8 cellular contexts compared by ENCODE assay signal in genomic region chr1:115098979-115099692, GRCh38. TPM values are rescaled to one million over a fixed set of nuclear protein-coding genes. Genes with fewer than 3 reads are reported as not detected.
DNase-seq lines count a peak whose midpoint lies in the region; ATAC-seq, FAIRE-seq and TF ChIP-seq lines count a peak whose summit lies in the region.

No MANE protein-coding gene starts in this region.

- H3K4me1 ChIP-seq in right atrium auricular region: peaks cover 0 to 17% of the 10 kb centered on the region in 2 donors

- no peak overlapping the region for H3K4me3 Mint-ChIP-seq in chondrocyte (ENCODE audit: unreplicated experiment)

- no peak for TF ChIP-seq CTCF in right atrium auricular region (IDR thresholded peaks at IDR 0.05)
- no peak for TF ChIP-seq CTCF in chondrocyte (IDR thresholded peaks at IDR 0.05)

- H3K27me3 Mint-ChIP-seq in chondrocyte (ENCODE audit: low read depth): peaks cover 10% of the 10 kb centered on the region

- no peak for FAIRE-seq in RCC 7860 (lab: Jason Lieb, UNC)

- H3K9me3 ChIP-seq in right atrium auricular region: no peaks in the 10 kb centered on the region

- DNase-seq in AG20443 (ENCODE audit: low spot score) (peak; percentile 75), RCC 7860 (ENCODE audit: low spot score) (peak; percentile 52), right atrium auricular region (ENCODE audit: low spot score) (no peak), chondrocyte (ENCODE audit: low spot score) (no peak)
- DNase-seq in activated gamma-delta T cell treated with anti-CD3 and anti-CD28 coated beads, Interleukin-2, amount 50 U/mL, for 16 hours (ENCODE audit: low read depth): peak; percentile 43
- peak; percentile 64 for DNase-seq in stimulated activated CD4-positive, alpha-beta T cell treated with anti-CD3 and anti-CD28 coated beads, Interleukin-1b, Interleukin-23, amount 100 ng/mL, for 48 hours

- no peaks in the 10 kb centered on the region for H3K36me3 ChIP-seq in right atrium auricular region

- peak overlapping the region; percentile 4 to 40 for H3K4me3 ChIP-seq in right atrium auricular region

- H3K36me3 Mint-ChIP-seq in chondrocyte (ENCODE audit: low read depth): peaks cover 2% of the 10 kb centered on the region

- H3K27ac Mint-ChIP-seq in chondrocyte (ENCODE audit: unreplicated experiment): no peak overlapping the region

- H3K9me3 Mint-ChIP-seq in chondrocyte (ENCODE audit: low read depth): peaks cover 2% of the 10 kb centered on the region

- ATAC-seq in GM19328 (IDR thresholded peaks at IDR 0.05; ENCODE audit: unreplicated experiment) (peak; percentile 92), HG03432 (IDR thresholded peaks at IDR 0.05; ENCODE audit: unreplicated experiment) (peak; percentile 90)

- H3K4me1 Mint-ChIP-seq in chondrocyte (ENCODE audit: low read depth): peaks cover 26% of the 10 kb centered on the region

- H3K27me3 ChIP-seq in right atrium auricular region: no peaks in the 10 kb centered on the region

- H3K27ac ChIP-seq in right atrium auricular region: peak overlapping the region; percentile 64 to 67

RNA-seq across cellular contexts. Expression of gene TSPAN2, which starts 9.8 kb away (rescaled TPM):
- 10 to 100 TPM; 11.1 to 17.4 TPM for total RNA-seq in right atrium auricular region
- 218 to 498 TPM (median 227 TPM) in 3 replicates for total RNA-seq in chondrocyte

Comparison
In these comparisons a context has a peak if more than half of its experiments do, and no peak if none do; other contexts are left out.
1. DNase-seq: peak in AG20443 (single experiment), RCC 7860 (single experiment), activated gamma-delta T cell treated with anti-CD3 and anti-CD28 coated beads, Interleukin-2, amount 50 U/mL, for 16 hours (single experiment) and stimulated activated CD4-positive, alpha-beta T cell treated with anti-CD3 and anti-CD28 coated beads, Interleukin-1b, Interleukin-23, amount 100 ng/mL, for 48 hours (single experiment); none in right atrium auricular region (single experiment) and chondrocyte (single experiment).
2. RNA of gene TSPAN2, which starts 9.8 kb away (total RNA-seq): 218 to 498 TPM in chondrocyte; 11.1 to 17.4 TPM in right atrium auricular region; every median in the first group is over 10 times any median in the second.